Comparison of ENCODE assay signal across 8 cellular contexts in the genomic region with DNA sequence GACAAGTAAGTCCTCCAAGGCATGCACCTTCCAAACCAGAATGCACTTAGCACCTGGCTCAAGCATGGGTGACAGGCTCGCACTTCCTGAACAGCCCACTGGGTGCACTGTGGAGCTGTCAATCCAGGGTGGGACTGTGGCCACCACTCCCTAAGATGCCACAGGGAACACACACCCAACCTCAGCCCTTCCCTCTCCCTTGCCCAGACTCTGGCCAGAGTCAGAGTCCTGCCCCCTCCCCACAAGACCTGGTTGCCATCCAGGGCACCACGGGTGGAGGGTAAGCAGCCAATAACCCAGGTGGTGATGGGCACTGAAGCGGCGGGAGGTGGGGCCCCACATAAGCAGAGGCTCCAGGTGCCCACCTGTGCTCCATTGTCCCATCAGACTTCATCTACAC.
A peak's percentile ranks its signal among the peaks of the same experiment; 100 is the strongest.
DNase-seq lines count a peak whose midpoint lies in the region; ATAC-seq, FAIRE-seq and TF ChIP-seq lines count a peak whose summit lies in the region.

No MANE protein-coding gene starts in this region.

- no peak overlapping the region for H3K27ac Mint-ChIP-seq in WTC11
- H3K27ac Mint-ChIP-seq in osteocyte (ENCODE audit: unreplicated experiment) = no peak overlapping the region

- no peak overlapping the region for H3K4me3 Mint-ChIP-seq in WTC11
- H3K4me3 Mint-ChIP-seq in osteocyte (ENCODE audit: unreplicated experiment) = no peak overlapping the region

- DNase-seq in GM18507 (ENCODE audit: extremely low spot score, insufficient read length, low read depth) (peak; percentile 2), WTC11 (ENCODE audit: low spot score) (peak; percentile 65), osteocyte (ENCODE audit: extremely low spot score, unreplicated experiment) (no peak), left cardiac atrium (no peak), NOMO-1 treated with dmso at 0.1 percent for 144 hours (lab: John Stamatoyannopoulos, UW; ENCODE audit: unreplicated experiment) (no peak), GM19239 (ENCODE audit: insufficient read length, low spot score) (no peak)

- POLR2A ChIA-PET in WTC11 (lab: Charles Lee) = no interaction called here

- intact Hi-C loops in left cardiac atrium (cut with DNase I) = no loop called here

- ATAC-seq in HG03135 (IDR thresholded peaks at IDR 0.05; ENCODE audit: unreplicated experiment) (peak; percentile 91), WTC11 (peak; percentile 100), left cardiac atrium (no peak)

- FAIRE-seq in GM18507 (lab: Jason Lieb, UNC) = no peak
- FAIRE-seq in GM19239 (lab: Jason Lieb, UNC) = no peak

- TF ChIP-seq CTCF in 22Rv1 (IDR thresholded peaks at IDR 0.05) (peak; percentile 81), WTC11 (IDR thresholded peaks at IDR 0.05) (peak; percentile 51), osteocyte (IDR thresholded peaks at IDR 0.05) (peak; percentile 9)

- H3K4me1 Mint-ChIP-seq in WTC11 = no peaks in the 10 kb centered on the region
- H3K4me1 Mint-ChIP-seq in osteocyte (ENCODE audit: unreplicated experiment) = no peaks in the 10 kb centered on the region

- H3K27ac ChIP-seq in 22Rv1 = no peak overlapping the region

- CTCF ChIA-PET in WTC11 (lab: Charles Lee) = interaction anchor here (0.8 to 1.5 kb wide), 2 partner anchors 10 to 85 kb away, joined by 3 to 4 read pairs; no protein-coding TSS in a partner anchor

- H3K27me3 Mint-ChIP-seq in WTC11 (ENCODE audit: low read depth) (no peaks in the 10 kb centered on the region), osteocyte (ENCODE audit: unreplicated experiment) (no peaks in the 10 kb centered on the region)

- peaks cover 13% of the 10 kb centered on the region for H3K9me3 Mint-ChIP-seq in WTC11
- no peaks in the 10 kb centered on the region for H3K9me3 Mint-ChIP-seq in osteocyte (ENCODE audit: unreplicated experiment)

- H3K36me3 Mint-ChIP-seq in WTC11 (no peaks in the 10 kb centered on the region; the same call in 1 of the 2 replicates), osteocyte (ENCODE audit: unreplicated experiment) (no peaks in the 10 kb centered on the region)

TF ChIP-seq in WTC11, 78 proteins besides CTCF, POLR2A, EP300 and RAD21 (continues in another document):
- TF ChIP-seq TEAD4 (CRISPR knock-in tag; IDR thresholded peaks at IDR 0.05) (no peak), NR2C2 (CRISPR knock-in tag; IDR thresholded peaks at IDR 0.05) (no peak), ZNF219 (CRISPR knock-in tag; IDR thresholded peaks at IDR 0.05; ENCODE audit: borderline replicate concordance) (no peak), CREM (CRISPR knock-in tag; IDR thresholded peaks at IDR 0.05) (no peak), HMGA2 (CRISPR knock-in tag; IDR thresholded peaks at IDR 0.05) (no peak), ZNF121 (CRISPR knock-in tag; IDR thresholded peaks at IDR 0.05) (no peak), ZNF416 (CRISPR knock-in tag; IDR thresholded peaks at IDR 0.05) (no peak)
- TF ChIP-seq, protein P1, sequence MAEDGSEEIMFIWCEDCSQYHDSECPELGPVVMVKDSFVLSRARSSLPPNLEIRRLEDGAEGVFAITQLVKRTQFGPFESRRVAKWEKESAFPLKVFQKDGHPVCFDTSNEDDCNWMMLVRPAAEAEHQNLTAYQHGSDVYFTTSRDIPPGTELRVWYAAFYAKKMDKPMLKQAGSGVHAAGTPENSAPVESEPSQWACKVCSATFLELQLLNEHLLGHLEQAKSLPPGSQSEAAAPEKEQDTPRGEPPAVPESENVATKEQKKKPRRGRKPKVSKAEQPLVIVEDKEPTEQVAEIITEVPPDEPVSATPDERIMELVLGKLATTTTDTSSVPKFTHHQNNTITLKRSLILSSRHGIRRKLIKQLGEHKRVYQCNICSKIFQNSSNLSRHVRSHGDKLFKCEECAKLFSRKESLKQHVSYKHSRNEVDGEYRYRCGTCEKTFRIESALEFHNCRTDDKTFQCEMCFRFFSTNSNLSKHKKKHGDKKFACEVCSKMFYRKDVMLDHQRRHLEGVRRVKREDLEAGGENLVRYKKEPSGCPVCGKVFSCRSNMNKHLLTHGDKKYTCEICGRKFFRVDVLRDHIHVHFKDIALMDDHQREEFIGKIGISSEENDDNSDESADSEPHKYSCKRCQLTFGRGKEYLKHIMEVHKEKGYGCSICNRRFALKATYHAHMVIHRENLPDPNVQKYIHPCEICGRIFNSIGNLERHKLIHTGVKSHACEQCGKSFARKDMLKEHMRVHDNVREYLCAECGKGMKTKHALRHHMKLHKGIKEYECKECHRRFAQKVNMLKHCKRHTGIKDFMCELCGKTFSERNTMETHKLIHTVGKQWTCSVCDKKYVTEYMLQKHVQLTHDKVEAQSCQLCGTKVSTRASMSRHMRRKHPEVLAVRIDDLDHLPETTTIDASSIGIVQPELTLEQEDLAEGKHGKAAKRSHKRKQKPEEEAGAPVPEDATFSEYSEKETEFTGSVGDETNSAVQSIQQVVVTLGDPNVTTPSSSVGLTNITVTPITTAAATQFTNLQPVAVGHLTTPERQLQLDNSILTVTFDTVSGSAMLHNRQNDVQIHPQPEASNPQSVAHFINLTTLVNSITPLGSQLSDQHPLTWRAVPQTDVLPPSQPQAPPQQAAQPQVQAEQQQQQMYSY (CRISPR knock-in tag; IDR thresholded peaks at IDR 0.05) = no peak
- TF ChIP-seq, protein P2, sequence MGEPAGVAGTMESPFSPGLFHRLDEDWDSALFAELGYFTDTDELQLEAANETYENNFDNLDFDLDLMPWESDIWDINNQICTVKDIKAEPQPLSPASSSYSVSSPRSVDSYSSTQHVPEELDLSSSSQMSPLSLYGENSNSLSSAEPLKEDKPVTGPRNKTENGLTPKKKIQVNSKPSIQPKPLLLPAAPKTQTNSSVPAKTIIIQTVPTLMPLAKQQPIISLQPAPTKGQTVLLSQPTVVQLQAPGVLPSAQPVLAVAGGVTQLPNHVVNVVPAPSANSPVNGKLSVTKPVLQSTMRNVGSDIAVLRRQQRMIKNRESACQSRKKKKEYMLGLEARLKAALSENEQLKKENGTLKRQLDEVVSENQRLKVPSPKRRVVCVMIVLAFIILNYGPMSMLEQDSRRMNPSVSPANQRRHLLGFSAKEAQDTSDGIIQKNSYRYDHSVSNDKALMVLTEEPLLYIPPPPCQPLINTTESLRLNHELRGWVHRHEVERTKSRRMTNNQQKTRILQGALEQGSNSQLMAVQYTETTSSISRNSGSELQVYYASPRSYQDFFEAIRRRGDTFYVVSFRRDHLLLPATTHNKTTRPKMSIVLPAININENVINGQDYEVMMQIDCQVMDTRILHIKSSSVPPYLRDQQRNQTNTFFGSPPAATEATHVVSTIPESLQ (CRISPR knock-in tag; IDR thresholded peaks at IDR 0.05) = no peak
- TF ChIP-seq, protein P3, sequence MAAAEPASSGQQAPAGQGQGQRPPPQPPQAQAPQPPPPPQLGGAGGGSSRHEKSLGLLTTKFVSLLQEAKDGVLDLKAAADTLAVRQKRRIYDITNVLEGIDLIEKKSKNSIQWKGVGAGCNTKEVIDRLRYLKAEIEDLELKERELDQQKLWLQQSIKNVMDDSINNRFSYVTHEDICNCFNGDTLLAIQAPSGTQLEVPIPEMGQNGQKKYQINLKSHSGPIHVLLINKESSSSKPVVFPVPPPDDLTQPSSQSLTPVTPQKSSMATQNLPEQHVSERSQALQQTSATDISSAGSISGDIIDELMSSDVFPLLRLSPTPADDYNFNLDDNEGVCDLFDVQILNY (CRISPR knock-in tag; IDR thresholded peaks at IDR 0.05) = no peak
- TF ChIP-seq, protein P4, sequence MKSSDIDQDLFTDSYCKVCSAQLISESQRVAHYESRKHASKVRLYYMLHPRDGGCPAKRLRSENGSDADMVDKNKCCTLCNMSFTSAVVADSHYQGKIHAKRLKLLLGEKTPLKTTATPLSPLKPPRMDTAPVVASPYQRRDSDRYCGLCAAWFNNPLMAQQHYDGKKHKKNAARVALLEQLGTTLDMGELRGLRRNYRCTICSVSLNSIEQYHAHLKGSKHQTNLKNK (CRISPR knock-in tag; IDR thresholded peaks at IDR 0.05) = no peak
- TF ChIP-seq, protein P5, sequence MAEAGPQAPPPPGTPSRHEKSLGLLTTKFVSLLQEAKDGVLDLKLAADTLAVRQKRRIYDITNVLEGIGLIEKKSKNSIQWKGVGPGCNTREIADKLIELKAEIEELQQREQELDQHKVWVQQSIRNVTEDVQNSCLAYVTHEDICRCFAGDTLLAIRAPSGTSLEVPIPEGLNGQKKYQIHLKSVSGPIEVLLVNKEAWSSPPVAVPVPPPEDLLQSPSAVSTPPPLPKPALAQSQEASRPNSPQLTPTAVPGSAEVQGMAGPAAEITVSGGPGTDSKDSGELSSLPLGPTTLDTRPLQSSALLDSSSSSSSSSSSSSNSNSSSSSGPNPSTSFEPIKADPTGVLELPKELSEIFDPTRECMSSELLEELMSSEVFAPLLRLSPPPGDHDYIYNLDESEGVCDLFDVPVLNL (CRISPR knock-in tag; IDR thresholded peaks at IDR 0.05; ENCODE audit: borderline replicate concordance, low read depth) = no peak
- TF ChIP-seq, protein P6, sequence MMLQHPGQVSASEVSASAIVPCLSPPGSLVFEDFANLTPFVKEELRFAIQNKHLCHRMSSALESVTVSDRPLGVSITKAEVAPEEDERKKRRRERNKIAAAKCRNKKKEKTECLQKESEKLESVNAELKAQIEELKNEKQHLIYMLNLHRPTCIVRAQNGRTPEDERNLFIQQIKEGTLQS (CRISPR knock-in tag; conservative IDR thresholded peaks at IDR 0.05) = no peak
- TF ChIP-seq, protein P7, sequence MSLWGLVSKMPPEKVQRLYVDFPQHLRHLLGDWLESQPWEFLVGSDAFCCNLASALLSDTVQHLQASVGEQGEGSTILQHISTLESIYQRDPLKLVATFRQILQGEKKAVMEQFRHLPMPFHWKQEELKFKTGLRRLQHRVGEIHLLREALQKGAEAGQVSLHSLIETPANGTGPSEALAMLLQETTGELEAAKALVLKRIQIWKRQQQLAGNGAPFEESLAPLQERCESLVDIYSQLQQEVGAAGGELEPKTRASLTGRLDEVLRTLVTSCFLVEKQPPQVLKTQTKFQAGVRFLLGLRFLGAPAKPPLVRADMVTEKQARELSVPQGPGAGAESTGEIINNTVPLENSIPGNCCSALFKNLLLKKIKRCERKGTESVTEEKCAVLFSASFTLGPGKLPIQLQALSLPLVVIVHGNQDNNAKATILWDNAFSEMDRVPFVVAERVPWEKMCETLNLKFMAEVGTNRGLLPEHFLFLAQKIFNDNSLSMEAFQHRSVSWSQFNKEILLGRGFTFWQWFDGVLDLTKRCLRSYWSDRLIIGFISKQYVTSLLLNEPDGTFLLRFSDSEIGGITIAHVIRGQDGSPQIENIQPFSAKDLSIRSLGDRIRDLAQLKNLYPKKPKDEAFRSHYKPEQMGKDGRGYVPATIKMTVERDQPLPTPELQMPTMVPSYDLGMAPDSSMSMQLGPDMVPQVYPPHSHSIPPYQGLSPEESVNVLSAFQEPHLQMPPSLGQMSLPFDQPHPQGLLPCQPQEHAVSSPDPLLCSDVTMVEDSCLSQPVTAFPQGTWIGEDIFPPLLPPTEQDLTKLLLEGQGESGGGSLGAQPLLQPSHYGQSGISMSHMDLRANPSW (CRISPR knock-in tag; conservative IDR thresholded peaks at IDR 0.05; ENCODE audit: low read depth) = no peak

Comparison
In these comparisons a context has a peak if more than half of its experiments do, and no peak if none do; other contexts are left out.
1. CTCF ChIP-seq: peak in every context shown above with its lines; median percentile 81 in 22Rv1; 51 in WTC11; 9 in osteocyte.
2. DNase-seq: peak in GM18507 (single experiment) and WTC11 (single experiment); none in osteocyte (single experiment), left cardiac atrium (single experiment), NOMO-1 treated with dmso at 0.1 percent for 144 hours (single experiment) and GM19239 (single experiment).
3. ATAC-seq: peak in HG03135 (single experiment) and WTC11 (single experiment); none in left cardiac atrium (0 of 2).